Comparison of ENCODE assay signal across 8 cellular contexts in genomic region chr2:64865831-64866146, GRCh38.
DNase-seq lines count a peak whose midpoint lies in the region; ATAC-seq, FAIRE-seq and TF ChIP-seq lines count a peak whose summit lies in the region.

No MANE protein-coding gene starts in this region.

- in situ Hi-C loops in Panc1 (cut with HindIII; ENCODE audit: low pct_unique_long_range_greater_than_20kb, low sequenced_read_pairs): no loop called here

- H4K20me1 ChIP-seq in fibroblast of lung (ENCODE audit: control insufficient read depth, extremely low read depth, insufficient read depth, low read length): no peaks in the 10 kb centered on the region

- no peak for TF ChIP-seq POLR2A in GM12891 (IDR thresholded peaks at IDR 0.05; ENCODE audit: low read depth, low read length)

- CTCF ChIA-PET in Panc1 (lab: Charles Lee): no interaction called here

- no peaks in the 10 kb centered on the region for H3K36me3 ChIP-seq in Panc1 (ENCODE audit: control insufficient read depth, insufficient read depth, low read length)
- H3K36me3 ChIP-seq in fibroblast of lung (ENCODE audit: control insufficient read depth, insufficient read depth, low read length): no peaks in the 10 kb centered on the region
- H3K36me3 ChIP-seq in skeletal muscle tissue (ENCODE audit: control insufficient read depth in 3 of 3, insufficient read depth in 3 of 3, low read length in 3 of 3): no peaks in the 10 kb centered on the region

- FAIRE-seq in GM12891 (lab: Jason Lieb, UNC): no peak

- H3K9ac ChIP-seq in fibroblast of lung (ENCODE audit: insufficient read depth, low read length): no peak overlapping the region
- peak overlapping the region in 2 of 3 donors; percentile 25 to 93 for H3K9ac ChIP-seq in skeletal muscle tissue (ENCODE audit: low read depth in 1 of 3, low read length in 3 of 3)

- no peaks in the 10 kb centered on the region for H3K27me3 ChIP-seq in Panc1 (ENCODE audit: control insufficient read depth, insufficient read depth, low read length)
- peaks cover 27% of the 10 kb centered on the region for H3K27me3 ChIP-seq in fibroblast of lung (ENCODE audit: control insufficient read depth, insufficient read depth, low read length)
- no peaks in the 10 kb centered on the region for H3K27me3 ChIP-seq in skeletal muscle tissue (ENCODE audit: control insufficient read depth in 3 of 3, insufficient read depth in 3 of 3, low read length in 3 of 3)

- peak overlapping the region; percentile 85 for H3K4me2 ChIP-seq in fibroblast of lung (ENCODE audit: extremely low read depth, insufficient read depth, low read length)

- H2AFZ ChIP-seq in fibroblast of lung (ENCODE audit: low read length): no peak overlapping the region

- H3K4me3 ChIP-seq in Panc1 (ENCODE audit: low read depth in 2 of 2, low read length in 2 of 2): peak overlapping the region in 1 of 2 experiments; percentile 74; a peak in 3 of 4 replicates
- peak overlapping the region in 2 of 4 experiments; percentile 1 to 63 for H3K4me3 ChIP-seq in fibroblast of lung (replicated peaks in 1 of 4; ENCODE audit: control extremely low read depth in 1 of 4, insufficient read depth in 1 of 4, low read depth in 3 of 4, low read length in 4 of 4)
- peak overlapping the region in 2 of 3 donors; percentile 66 to 67 for H3K4me3 ChIP-seq in skeletal muscle tissue (ENCODE audit: low read length in 3 of 3)

- H3K4me1 ChIP-seq in Panc1 (ENCODE audit: control insufficient read depth, insufficient read depth, low read length) (peaks cover 21% of the 10 kb centered on the region), fibroblast of lung (ENCODE audit: control insufficient read depth, extremely low read depth, insufficient read depth, low read length) (peaks cover 13% of the 10 kb centered on the region), skeletal muscle tissue (ENCODE audit: control insufficient read depth in 3 of 3, insufficient read depth in 3 of 3, low read length in 3 of 3) (peaks cover 3 to 12% (median 3%) of the 10 kb centered on the region in 3 donors)

- ATAC-seq in Panc1: 0 out of 2 replicates have a peak, but pooled peaks have one; percentile 1
- ATAC-seq in HG03439 (IDR thresholded peaks at IDR 0.05; ENCODE audit: unreplicated experiment): no peak

- no TSS peak for BruUV-seq in Panc1 (replicated peaks; lab: Mats Ljungman, UMichigan)

- no peaks in the 10 kb centered on the region for H3K79me2 ChIP-seq in fibroblast of lung (ENCODE audit: control insufficient read depth, insufficient read depth, low read length)

- POLR2A ChIA-PET in Panc1 (lab: Charles Lee): no interaction called here

- intact Hi-C loops in Panc1 (cut with micrococcal nuclease; ENCODE audit: unreplicated experiment): loop anchor here (2.0 to 5.0 kb wide), 2 partner anchors 113 to 221 kb away; no protein-coding TSS in a partner anchor

- no peak overlapping the region; the same call in 1 of the 2 replicates for H3K27ac ChIP-seq in Panc1 (ENCODE audit: low read length)
- H3K27ac ChIP-seq in fibroblast of lung (ENCODE audit: insufficient read depth, low read length): no peak overlapping the region
- no peak overlapping the region for H3K27ac ChIP-seq in skeletal muscle tissue (ENCODE audit: low read depth, low read length)

- no peak; the same call in none of the 2 replicates for TF ChIP-seq CTCF in Panc1 (IDR thresholded peaks at IDR 0.05)
- TF ChIP-seq CTCF in fibroblast of lung (conservative IDR thresholded peaks at IDR 0.05 in 1 of 2, IDR thresholded peaks at IDR 0.05 in 1 of 2; ENCODE audit: low read depth in 1 of 2, low read length in 2 of 2): peak in 1 of 2 donors; percentile 29

- H3K9me3 ChIP-seq in Panc1 (ENCODE audit: control insufficient read depth, insufficient read depth, low read depth, low read length) (no peaks in the 10 kb centered on the region), fibroblast of lung (ENCODE audit: control insufficient read depth, insufficient read depth, low read depth, low read length) (no peaks in the 10 kb centered on the region), skeletal muscle tissue (ENCODE audit: control insufficient read depth in 3 of 3, low read length in 3 of 3) (no peaks in the 10 kb centered on the region)

- DNase-seq in GM12891 (ENCODE audit: insufficient read length, low spot score) (no peak), Panc1 (ENCODE audit: low read depth, low spot score) (no peak), fibroblast of lung (ENCODE audit: low read depth in 2 of 2) (no peak), NCI-H1105 (lab: John Stamatoyannopoulos, UW) (no peak), MV-4-11 (lab: John Stamatoyannopoulos, UW) (no peak)
- no peak for DNase-seq in stimulated activated CD4-positive, alpha-beta T cell treated with anti-CD3 and anti-CD28 coated beads, Interleukin-2, amount 100 ng/mL, for 48 hours

TF ChIP-seq in GM12891, 5 proteins besides CTCF, POLR2A, EP300 and RAD21:
- TF ChIP-seq POU2F2 (IDR thresholded peaks at IDR 0.05; ENCODE audit: low read depth, low read length): 0 out of 2 replicates have a peak, but pooled peaks have one; percentile 2
- TF ChIP-seq PAX5 (IDR thresholded peaks at IDR 0.05; ENCODE audit: insufficient read depth, low read length, severe bottlenecking): no peak
